Comparison of ENCODE assay signal across 1 cellular context in genomic region chr12:57755454-57756372, GRCh38.
TF ChIP-seq lines count a peak whose summit lies in the region.

No MANE protein-coding gene starts in this region.

TF ChIP-seq in K562, 482 proteins besides CTCF, POLR2A, EP300 and RAD21 (continued from another document and continues in another):
- TF ChIP-seq FOSL1 (tag; conservative IDR thresholded peaks at IDR 0.05) (0 out of 2 replicates have a peak, but pooled peaks have one; percentile 16), MEF2D (tag; conservative IDR thresholded peaks at IDR 0.05; ENCODE audit: low read depth) (no peak), ZNF655 (CRISPR knock-in tag; IDR thresholded peaks at IDR 0.05) (no peak), JUND (IDR thresholded peaks at IDR 0.05; ENCODE audit: borderline replicate concordance, low read depth, low read length) (no peak), JUND (tag; IDR thresholded peaks at IDR 0.05; ENCODE audit: borderline replicate concordance, low read depth, low read length) (no peak), RB1 (IDR thresholded peaks at IDR 0.05; ENCODE audit: low read depth) (peak; percentile 62; the same call in 1 of the 2 replicates), SIN3B (IDR thresholded peaks at IDR 0.05; ENCODE audit: low read depth) (peak; percentile 37; the same call in 1 of the 2 replicates), RNF219 (CRISPR knock-in tag; IDR thresholded peaks at IDR 0.05) (no peak), TEAD4 (IDR thresholded peaks at IDR 0.05; ENCODE audit: low read length) (no peak), TEAD4 (CRISPR knock-in tag; IDR thresholded peaks at IDR 0.05; ENCODE audit: borderline replicate concordance) (no peak), IRF1 (CRISPR knock-in tag; IDR thresholded peaks at IDR 0.05; ENCODE audit: borderline replicate concordance) (no peak), ARID1B (IDR thresholded peaks at IDR 0.05) (no peak), RBFOX2 (IDR thresholded peaks at IDR 0.05; ENCODE audit: low read depth, low read length) (peak; percentile 38; the same call in 1 of the 2 replicates), BDP1 (IDR thresholded peaks at IDR 0.05; ENCODE audit: insufficient read depth, insufficient read length) (no peak), AFF4 (CRISPR knock-in tag; IDR thresholded peaks at IDR 0.05) (no peak), SP1 (CRISPR knock-in tag; IDR thresholded peaks at IDR 0.05) (no peak), TAF7 (tag; IDR thresholded peaks at IDR 0.05) (no peak), ZBTB43 (CRISPR knock-in tag; IDR thresholded peaks at IDR 0.05) (no peak), NR3C1 (CRISPR knock-in tag; IDR thresholded peaks at IDR 0.05) (no peak), E2F6 (IDR thresholded peaks at IDR 0.05; ENCODE audit: borderline replicate concordance in 1 of 2, extremely low read depth in 1 of 2, insufficient read depth in 1 of 2, insufficient read length in 1 of 2, low read depth in 1 of 2, low read length in 1 of 2, poor library complexity in 1 of 2, severe bottlenecking in 1 of 2) (no peak), PHB2 (IDR thresholded peaks at IDR 0.05; ENCODE audit: low read depth) (no peak), PHTF2 (CRISPR knock-in tag; IDR thresholded peaks at IDR 0.05) (no peak), ZNF586 (CRISPR knock-in tag; conservative IDR thresholded peaks at IDR 0.05) (no peak), ZBTB7A (IDR thresholded peaks at IDR 0.05; ENCODE audit: borderline replicate concordance, control insufficient read depth, low read depth, low read length) (peak; percentile 74; the same call in 1 of the 2 replicates), TOE1 (IDR thresholded peaks at IDR 0.05; ENCODE audit: borderline replicate concordance) (no peak), TOE1 (CRISPR knock-in tag; IDR thresholded peaks at IDR 0.05; ENCODE audit: borderline replicate concordance, low read depth) (no peak), KAT7 (CRISPR knock-in tag; IDR thresholded peaks at IDR 0.05; ENCODE audit: borderline replicate concordance) (no peak), CXXC5 (CRISPR knock-in tag; IDR thresholded peaks at IDR 0.05) (peak; percentile 48), PREB (CRISPR knock-in tag; IDR thresholded peaks at IDR 0.05) (no peak), SMC3 (conservative IDR thresholded peaks at IDR 0.05; ENCODE audit: insufficient read depth, low read depth, low read length) (no peak), SMARCA4 (IDR thresholded peaks at IDR 0.05) (no peak), NR2C1 (IDR thresholded peaks at IDR 0.05) (no peak), NR2C1 (tag; IDR thresholded peaks at IDR 0.05) (0 out of 2 replicates have a peak, but pooled peaks have one; percentile 24), KAT2B (IDR thresholded peaks at IDR 0.05; ENCODE audit: low read depth, low read length) (no peak), RBBP5 (IDR thresholded peaks at IDR 0.05; ENCODE audit: borderline replicate concordance, insufficient read depth, low read length, poor library complexity, severe bottlenecking) (no peak), NR2C2 (CRISPR knock-in tag; IDR thresholded peaks at IDR 0.05) (no peak), NR2C2 (tag; IDR thresholded peaks at IDR 0.05) (peak; percentile 45; the same call in 1 of the 2 replicates), ZBTB12 (CRISPR knock-in tag; IDR thresholded peaks at IDR 0.05) (no peak), POLR2G (IDR thresholded peaks at IDR 0.05; ENCODE audit: low read depth, low read length) (peak; percentile 26; the same call in 1 of the 2 replicates), ATF1 (CRISPR knock-in tag; IDR thresholded peaks at IDR 0.05) (no peak), ATF1 (tag; IDR thresholded peaks at IDR 0.05) (no peak), E2F4 (CRISPR knock-in tag; IDR thresholded peaks at IDR 0.05; ENCODE audit: low read depth) (no peak), XRCC4 (IDR thresholded peaks at IDR 0.05; ENCODE audit: extremely low read depth, insufficient read depth, insufficient read length) (no peak), GABPB1 (CRISPR knock-in tag; IDR thresholded peaks at IDR 0.05) (no peak), ZNF384 (IDR thresholded peaks at IDR 0.05; ENCODE audit: low read depth, low read length) (no peak), ZNF263 (CRISPR knock-in tag; IDR thresholded peaks at IDR 0.05; ENCODE audit: borderline replicate concordance) (no peak), BRD4 (IDR thresholded peaks at IDR 0.05) (no peak), POLR2B (IDR thresholded peaks at IDR 0.05; ENCODE audit: low read depth, partially characterized antibody) (no peak), KLF13 (tag; IDR thresholded peaks at IDR 0.05; ENCODE audit: borderline replicate concordance, low read depth) (no peak), ZBTB8A (IDR thresholded peaks at IDR 0.05; ENCODE audit: partially characterized antibody) (no peak), BHLHE40 (IDR thresholded peaks at IDR 0.05; ENCODE audit: low read length) (no peak), ZHX1 (conservative IDR thresholded peaks at IDR 0.05; ENCODE audit: low read length) (no peak)
